ENCODE assay signal across 19 cellular contexts in the genomic region with DNA sequence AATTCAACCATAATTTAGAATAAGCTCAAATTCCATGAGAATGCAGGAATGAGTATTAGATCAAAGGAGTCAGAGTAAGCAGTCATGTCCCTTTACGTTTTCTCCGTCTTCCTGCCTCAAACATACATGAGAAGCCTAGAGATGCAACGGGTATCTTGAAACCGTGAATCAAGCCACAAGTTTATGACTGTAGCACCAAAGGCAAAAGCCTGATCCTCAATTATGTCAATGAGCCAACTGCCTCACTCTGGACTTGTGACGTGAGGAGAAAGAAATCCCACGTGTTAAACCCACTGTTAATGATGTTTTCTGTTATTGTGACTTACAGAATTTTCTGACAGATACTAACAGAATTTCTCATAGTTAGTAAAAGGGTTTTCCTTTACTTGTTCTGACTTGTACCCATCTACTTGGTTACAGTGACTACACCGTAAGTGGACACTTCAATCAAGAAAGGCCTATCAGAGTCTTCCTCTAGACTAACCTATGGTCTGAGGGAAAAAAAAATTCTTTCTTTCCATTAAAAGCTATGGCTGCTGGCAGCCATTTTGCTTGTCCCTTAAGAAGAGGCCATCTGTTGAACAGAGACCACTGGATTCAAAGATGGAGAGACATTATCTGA. TPM values are rescaled to one million over a fixed set of nuclear protein-coding genes. Genes with fewer than 3 reads are reported as not detected.
"Had no signal": no experiment of that assay in that cellular context is flagged by ENCODE, and none has a peak within 500 bp of the region (broad histone marks: within the 10 kb centered on the region; RNA-seq: fewer than 3 reads in every experiment).

No MANE protein-coding gene starts in this region.

- H3K9me3 Mint-ChIP-seq: activated naive CD8-positive, alpha-beta T cell treated with anti-CD3 and anti-CD28 coated beads, Interleukin-2, amount 10 ng/mL, durations not matched to agents 7 days and 5 days; neural crest cell had no signal

- H3K4me1 Mint-ChIP-seq: neural crest cell had no signal

- H3K27me3 Mint-ChIP-seq: activated naive CD8-positive, alpha-beta T cell treated with anti-CD3 and anti-CD28 coated beads, Interleukin-2, amount 10 ng/mL, durations not matched to agents 7 days and 5 days had no signal

- H3K9me3 ChIP-seq: gastroesophageal sphincter, left ventricle myocardium inferior, sigmoid colon, tibial nerve, vagina had no signal

- FAIRE-seq: kidney had no signal

- H3K4me3 Mint-ChIP-seq: activated naive CD8-positive, alpha-beta T cell treated with anti-CD3 and anti-CD28 coated beads, Interleukin-2, amount 10 ng/mL, durations not matched to agents 7 days and 5 days; neural crest cell had no signal

- H3K27me3 ChIP-seq: gastroesophageal sphincter, sigmoid colon, tibial nerve, vagina had no signal

- DNase-seq: activated CD4-positive, alpha-beta T cell treated with anti-CD3 and anti-CD28 coated beads, Interleukin-2, amount 50 U/mL, for 4 hours; activated naive CD8-positive, alpha-beta T cell treated with anti-CD3 and anti-CD28 coated beads, Interleukin-2, amount 10 ng/mL, durations not matched to agents 7 days and 5 days; aorta; effector CD4-positive, alpha-beta T cell; kidney; left ventricle myocardium inferior; mesendoderm; sigmoid colon; stimulated activated CD4-positive, alpha-beta T cell treated with anti-CD3 and anti-CD28 coated beads, Interleukin-12 subunit alpha, Interleukin-12 subunit beta, amount 100 ng/mL, for 4 hours; stimulated activated CD4-positive, alpha-beta T cell treated with anti-CD3 and anti-CD28 coated beads, Interleukin-2, amount 100 ng/mL, for 48 hours; stimulated activated CD8-positive, alpha-beta memory T cell treated with anti-CD3 and anti-CD28 coated beads, Interleukin-4, amount 100 ng/mL, for 48 hours had no signal

- H3K27ac Mint-ChIP-seq: activated naive CD8-positive, alpha-beta T cell treated with anti-CD3 and anti-CD28 coated beads, Interleukin-2, amount 10 ng/mL, durations not matched to agents 7 days and 5 days had no signal

- H3K4me1 ChIP-seq: gastroesophageal sphincter, sigmoid colon, tibial nerve, vagina had no signal

- H3K4me3 ChIP-seq: coronary artery, gastroesophageal sphincter, left ventricle myocardium inferior, sigmoid colon, tibial nerve, vagina had no signal

- ATAC-seq: activated CD4-positive, CD25-positive, alpha-beta regulatory T cell treated with anti-CD3 and anti-CD28 coated beads, Interleukin-2, amount 50 U/mL, for 24 hours; gastroesophageal sphincter had no signal

- H3K27ac ChIP-seq: coronary artery, epithelial cell of prostate, gastroesophageal sphincter, left ventricle myocardium inferior, sigmoid colon, tibial nerve, vagina had no signal

RNA-seq across cellular contexts. Expression of gene HK3, which starts 35.3 kb away (rescaled TPM):
- total RNA-seq: neural crest cell, osteocyte had no signal
